In the genomic region with DNA sequence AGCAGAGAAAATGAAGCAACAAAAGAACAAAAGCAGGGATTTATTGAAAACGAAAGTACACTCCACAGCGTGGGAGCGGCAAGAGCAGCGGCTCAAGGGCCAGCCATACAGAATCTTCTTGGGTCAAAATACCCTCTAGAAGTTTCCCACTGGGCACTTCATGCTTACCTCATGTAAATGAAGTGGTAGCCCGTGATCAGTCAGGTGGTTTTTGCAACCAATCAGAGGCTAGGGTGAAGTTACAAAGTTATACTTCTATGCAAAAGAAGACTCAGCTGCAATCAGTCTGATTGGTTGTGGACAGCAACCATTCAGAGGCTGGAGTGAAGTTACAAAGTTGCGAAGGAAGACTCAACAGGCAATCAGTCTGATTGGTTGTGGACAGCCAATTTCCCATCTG, we compare ENCODE assay signal across 9 cellular contexts. TPM values are rescaled to one million over a fixed set of nuclear protein-coding genes. Genes with fewer than 3 reads are reported as not detected.
DNase-seq lines count a peak whose midpoint lies in the region; ATAC-seq and TF ChIP-seq lines count a peak whose summit lies in the region.
"Had no signal": no experiment of that assay in that cellular context is flagged by ENCODE, and none has a peak within 500 bp of the region (broad histone marks: within the 10 kb centered on the region; RNA-seq: fewer than 3 reads in every experiment).

No MANE protein-coding gene starts in this region.

- DNase-seq in DMS79 treated with DMSO at 0.1 percent for 48 hours (lab: John Stamatoyannopoulos, UW): peak; percentile 56
- DNase-seq in NCI-H146 (lab: John Stamatoyannopoulos, UW): peak; percentile 30
- peak; percentile 5 for DNase-seq in activated T-helper 1 cell treated with anti-CD3 and anti-CD28 coated beads, Interleukin-12 subunit alpha, Interleukin-12 subunit beta, Interleukin-2, Interleukin-4 antibody, amounts not matched to agents 30 ng/mL and 10 ng/mL and 1 ng/mL, durations not matched to agents 14 hours and 24 hours and 36 hours (ENCODE audit: low spot score)
- peak; percentile 31 for DNase-seq in glomerular endothelial cell (ENCODE audit: extremely low read depth, low read depth, low spot score)
- no peak for DNase-seq in psoas muscle

- H3K9me3 ChIP-seq in psoas muscle: no peaks in the 10 kb centered on the region

- ATAC-seq in psoas muscle (peak; percentile 68 to 82 (median 74)), HG02885 (IDR thresholded peaks at IDR 0.05; ENCODE audit: poor library complexity, unreplicated experiment) (no peak), GM21528 (IDR thresholded peaks at IDR 0.05; ENCODE audit: low FRiP score, unreplicated experiment) (no peak), HG02884 (IDR thresholded peaks at IDR 0.05; ENCODE audit: unreplicated experiment) (no peak)

- peaks cover 8% of the 10 kb centered on the region for H3K4me1 Mint-ChIP-seq in activated T-helper 1 cell treated with anti-CD3 and anti-CD28 coated beads, Interleukin-12 subunit alpha, Interleukin-12 subunit beta, Interleukin-2, Interleukin-4 antibody, amounts not matched to agents 30 ng/mL and 10 ng/mL and 1 ng/mL, durations not matched to agents 14 hours and 24 hours and 36 hours (ENCODE audit: low read depth)

- WGBS in psoas muscle, 3 donors: 22 to 37% (median 22%) methylated on average over 6 of the region's 6 CpGs

- H3K36me3 ChIP-seq in psoas muscle (ENCODE audit: insufficient read depth in 1 of 2, low read depth in 1 of 2): no peaks in the 10 kb centered on the region

- peak overlapping the region; percentile 54 for H3K4me3 Mint-ChIP-seq in activated T-helper 1 cell treated with anti-CD3 and anti-CD28 coated beads, Interleukin-12 subunit alpha, Interleukin-12 subunit beta, Interleukin-2, Interleukin-4 antibody, amounts not matched to agents 30 ng/mL and 10 ng/mL and 1 ng/mL, durations not matched to agents 14 hours and 24 hours and 36 hours

- no peak overlapping the region for H3K27ac Mint-ChIP-seq in activated T-helper 1 cell treated with anti-CD3 and anti-CD28 coated beads, Interleukin-12 subunit alpha, Interleukin-12 subunit beta, Interleukin-2, Interleukin-4 antibody, amounts not matched to agents 30 ng/mL and 10 ng/mL and 1 ng/mL, durations not matched to agents 14 hours and 24 hours and 36 hours

- H3K4me1 ChIP-seq in psoas muscle: peaks cover 11% of the 10 kb centered on the region

- intact Hi-C loops in activated T-helper 1 cell treated with anti-CD3 and anti-CD28 coated beads, Interleukin-12 subunit alpha, Interleukin-12 subunit beta, Interleukin-2, Interleukin-4 antibody, amounts not matched to agents 30 ng/mL and 10 ng/mL and 1 ng/mL, durations not matched to agents 14 hours and 24 hours and 36 hours (cut with micrococcal nuclease): no loop called here
- intact Hi-C loops in psoas muscle (cut with DNase I): loop anchor here in 1 of 2 donors (5.0 to 10.0 kb wide), 2 partner anchors 109 to 552 kb away; no protein-coding TSS in a partner anchor

- H3K4me3 ChIP-seq in psoas muscle: peak overlapping the region; percentile 62
- H3K4me3 ChIP-seq: SK-N-MC had no signal

- H3K9me3 Mint-ChIP-seq in activated T-helper 1 cell treated with anti-CD3 and anti-CD28 coated beads, Interleukin-12 subunit alpha, Interleukin-12 subunit beta, Interleukin-2, Interleukin-4 antibody, amounts not matched to agents 30 ng/mL and 10 ng/mL and 1 ng/mL, durations not matched to agents 14 hours and 24 hours and 36 hours: no peaks in the 10 kb centered on the region

- H3K36me3 Mint-ChIP-seq in activated T-helper 1 cell treated with anti-CD3 and anti-CD28 coated beads, Interleukin-12 subunit alpha, Interleukin-12 subunit beta, Interleukin-2, Interleukin-4 antibody, amounts not matched to agents 30 ng/mL and 10 ng/mL and 1 ng/mL, durations not matched to agents 14 hours and 24 hours and 36 hours (ENCODE audit: low read depth): no peaks in the 10 kb centered on the region

- no peak for TF ChIP-seq CTCF in psoas muscle (IDR thresholded peaks at IDR 0.05)

- peak overlapping the region; percentile 9 for H3K27ac ChIP-seq in psoas muscle
- H3K27ac ChIP-seq: SK-N-MC had no signal

- H3K27me3 Mint-ChIP-seq in activated T-helper 1 cell treated with anti-CD3 and anti-CD28 coated beads, Interleukin-12 subunit alpha, Interleukin-12 subunit beta, Interleukin-2, Interleukin-4 antibody, amounts not matched to agents 30 ng/mL and 10 ng/mL and 1 ng/mL, durations not matched to agents 14 hours and 24 hours and 36 hours (ENCODE audit: insufficient read depth): peaks cover 4% of the 10 kb centered on the region

- no peaks in the 10 kb centered on the region for H3K27me3 ChIP-seq in psoas muscle (ENCODE audit: insufficient read depth in 3 of 3, low read length in 2 of 3)

RNA-seq across cellular contexts. Expression of gene TRH, which starts 37.8 kb away (rescaled TPM):
- not detected in 2 replicates for total RNA-seq in activated T-helper 1 cell treated with anti-CD3 and anti-CD28 coated beads, Interleukin-12 subunit alpha, Interleukin-12 subunit beta, Interleukin-2, Interleukin-4 antibody, amounts not matched to agents 30 ng/mL and 10 ng/mL and 1 ng/mL, durations not matched to agents 14 hours and 24 hours and 36 hours
- total RNA-seq in glomerular endothelial cell (not detected in 2 replicates), psoas muscle (not detected)
- polyA plus RNA-seq in psoas muscle: not detected

RNA-seq across cellular contexts. Expression of gene TMCC1, which starts 43.2 kb away (rescaled TPM):
- 17.1 and 22.4 TPM in 2 replicates for total RNA-seq in activated T-helper 1 cell treated with anti-CD3 and anti-CD28 coated beads, Interleukin-12 subunit alpha, Interleukin-12 subunit beta, Interleukin-2, Interleukin-4 antibody, amounts not matched to agents 30 ng/mL and 10 ng/mL and 1 ng/mL, durations not matched to agents 14 hours and 24 hours and 36 hours
- total RNA-seq in glomerular endothelial cell: 23.8 and 35.2 TPM in 2 replicates
- total RNA-seq in psoas muscle: 10 to 100 TPM; 38.1 to 55.0 (median 44.9) TPM
- 10 to 100 TPM; 12.4 to 31.4 (median 13.8) TPM for polyA plus RNA-seq in psoas muscle

Comparison
In these comparisons a context has a peak if more than half of its experiments do, and no peak if none do; other contexts are left out.
1. DNase-seq: peak in DMS79 treated with DMSO at 0.1 percent for 48 hours (single experiment), NCI-H146 (single experiment), activated T-helper 1 cell treated with anti-CD3 and anti-CD28 coated beads, Interleukin-12 subunit alpha, Interleukin-12 subunit beta, Interleukin-2, Interleukin-4 antibody, amounts not matched to agents 30 ng/mL and 10 ng/mL and 1 ng/mL, durations not matched to agents 14 hours and 24 hours and 36 hours (single experiment) and glomerular endothelial cell (single experiment); none in psoas muscle (0 of 2).
2. ATAC-seq: peak in psoas muscle (4 of 4); none in HG02885 (single experiment), GM21528 (single experiment) and HG02884 (single experiment).